Comparison of ENCODE assay signal across 8 cellular contexts in genomic region chr15:48641416-48641815, GRCh38. TPM values are rescaled to one million over a fixed set of nuclear protein-coding genes. Genes with fewer than 3 reads are reported as not detected.
DNase-seq lines count a peak whose midpoint lies in the region; ATAC-seq and TF ChIP-seq lines count a peak whose summit lies in the region.

No MANE protein-coding gene starts in this region.

- no peaks in the 10 kb centered on the region for H3K9me3 Mint-ChIP-seq in stimulated activated naive CD8-positive, alpha-beta T cell treated with anti-CD3 and anti-CD28 coated beads, Interleukin-15, amount 100 ng/mL, for 72 hours
- H3K9me3 Mint-ChIP-seq in activated CD4-positive, alpha-beta T cell treated with anti-CD3 and anti-CD28 coated beads, Interleukin-2, amount 10 ng/mL, durations not matched to agents 7 days and 5 days: no peaks in the 10 kb centered on the region

- TF ChIP-seq CTCF in WI38 (IDR thresholded peaks at IDR 0.05; ENCODE audit: low read depth, low read length) (0 out of 2 replicates have a peak, but pooled peaks have one; percentile 5), liver (IDR thresholded peaks at IDR 0.05; ENCODE audit: low read depth, low read length, missing input control) (no peak)

- peaks cover 49% of the 10 kb centered on the region for H3K27me3 Mint-ChIP-seq in stimulated activated naive CD8-positive, alpha-beta T cell treated with anti-CD3 and anti-CD28 coated beads, Interleukin-15, amount 100 ng/mL, for 72 hours
- peaks cover 38% of the 10 kb centered on the region for H3K27me3 Mint-ChIP-seq in activated CD4-positive, alpha-beta T cell treated with anti-CD3 and anti-CD28 coated beads, Interleukin-2, amount 10 ng/mL, durations not matched to agents 7 days and 5 days

- no peak overlapping the region for H3K4me3 Mint-ChIP-seq in stimulated activated naive CD8-positive, alpha-beta T cell treated with anti-CD3 and anti-CD28 coated beads, Interleukin-15, amount 100 ng/mL, for 72 hours
- no peak overlapping the region for H3K4me3 Mint-ChIP-seq in activated CD4-positive, alpha-beta T cell treated with anti-CD3 and anti-CD28 coated beads, Interleukin-2, amount 10 ng/mL, durations not matched to agents 7 days and 5 days

- no peak overlapping the region for H3K27ac Mint-ChIP-seq in stimulated activated naive CD8-positive, alpha-beta T cell treated with anti-CD3 and anti-CD28 coated beads, Interleukin-15, amount 100 ng/mL, for 72 hours
- H3K27ac Mint-ChIP-seq in activated CD4-positive, alpha-beta T cell treated with anti-CD3 and anti-CD28 coated beads, Interleukin-2, amount 10 ng/mL, durations not matched to agents 7 days and 5 days: no peak overlapping the region

- H3K27me3 ChIP-seq in liver (ENCODE audit: control insufficient read depth in 4 of 4, insufficient read depth in 4 of 4, low read length in 3 of 4): peaks cover 0 to 10% (median 4%) of the 10 kb centered on the region in 4 donors

- peaks cover 5 to 21% (median 17%) of the 10 kb centered on the region in 4 donors for H3K4me1 ChIP-seq in liver (ENCODE audit: control insufficient read depth in 4 of 4, insufficient read depth in 4 of 4, low read length in 3 of 4)

- DNase-seq in D341Med (ENCODE audit: low spot score) (peak; percentile 49), GOT3 (lab: John Stamatoyannopoulos, UW) (no peak)
- no peak for DNase-seq in stimulated activated naive CD8-positive, alpha-beta T cell treated with anti-CD3 and anti-CD28 coated beads, Interleukin-15, amount 100 ng/mL, for 72 hours
- DNase-seq in activated CD4-positive, alpha-beta T cell treated with anti-CD3 and anti-CD28 coated beads, Interleukin-2, amount 10 ng/mL, durations not matched to agents 7 days and 5 days: no peak

- CTCF ChIA-PET in activated CD4-positive, alpha-beta T cell treated with anti-CD3 and anti-CD28 coated beads, Interleukin-2, amount 10 ng/mL, durations not matched to agents 7 days and 5 days (lab: Charles Lee): no interaction called here

- peaks cover 10% of the 10 kb centered on the region for H3K4me1 Mint-ChIP-seq in stimulated activated naive CD8-positive, alpha-beta T cell treated with anti-CD3 and anti-CD28 coated beads, Interleukin-15, amount 100 ng/mL, for 72 hours
- peaks cover 10% of the 10 kb centered on the region for H3K4me1 Mint-ChIP-seq in activated CD4-positive, alpha-beta T cell treated with anti-CD3 and anti-CD28 coated beads, Interleukin-2, amount 10 ng/mL, durations not matched to agents 7 days and 5 days

- no peak overlapping the region for H3K9ac ChIP-seq in liver (ENCODE audit: low read depth in 1 of 2, low read length in 2 of 2)

- no peaks in the 10 kb centered on the region for H3K9me3 ChIP-seq in liver (ENCODE audit: control insufficient read depth in 4 of 4, low read length in 3 of 4)

- peak; percentile 47 to 54 for TF ChIP-seq RAD21 in liver (IDR thresholded peaks at IDR 0.05)

- POLR2A ChIA-PET in activated CD4-positive, alpha-beta T cell treated with anti-CD3 and anti-CD28 coated beads, Interleukin-2, amount 10 ng/mL, durations not matched to agents 7 days and 5 days (lab: Charles Lee): no interaction called here

- no peak overlapping the region for H3K27ac ChIP-seq in liver (ENCODE audit: low read depth in 1 of 2, low read length in 2 of 2)

- no peaks in the 10 kb centered on the region for H3K36me3 Mint-ChIP-seq in activated CD4-positive, alpha-beta T cell treated with anti-CD3 and anti-CD28 coated beads, Interleukin-2, amount 10 ng/mL, durations not matched to agents 7 days and 5 days (ENCODE audit: low read depth)

- WGBS in liver: 63% methylated on average over 3 of the region's 3 CpGs

- peak overlapping the region; percentile 98 for H3K4me3 ChIP-seq in WI38 (ENCODE audit: low read depth, low read length)
- H3K4me3 ChIP-seq in liver (ENCODE audit: low read depth in 1 of 3, low read length in 3 of 3): no peak overlapping the region

- peak; percentile 36 for ATAC-seq in HG03378 (IDR thresholded peaks at IDR 0.05; ENCODE audit: unreplicated experiment)
- ATAC-seq in HG03045 (IDR thresholded peaks at IDR 0.05; ENCODE audit: unreplicated experiment): no peak
- no peak for ATAC-seq in stimulated activated naive CD8-positive, alpha-beta T cell treated with anti-CD3 and anti-CD28 coated beads, Interleukin-15, amount 100 ng/mL, for 72 hours

- no peaks in the 10 kb centered on the region for H3K36me3 ChIP-seq in liver (ENCODE audit: control insufficient read depth in 4 of 4, insufficient read depth in 3 of 4, low read depth in 1 of 4, low read length in 3 of 4)

TF ChIP-seq in liver, 16 proteins besides CTCF, POLR2A, EP300 and RAD21:
- TF ChIP-seq FOXA2 (IDR thresholded peaks at IDR 0.05): no peak
- TF ChIP-seq MAX (IDR thresholded peaks at IDR 0.05): no peak
- TF ChIP-seq FOXA1 (IDR thresholded peaks at IDR 0.05): no peak
- TF ChIP-seq GABPA (IDR thresholded peaks at IDR 0.05 in 1 of 2, conservative IDR thresholded peaks at IDR 0.05 in 1 of 2): no peak
- no peak for TF ChIP-seq SP1 (IDR thresholded peaks at IDR 0.05)
- no peak for TF ChIP-seq HNF4G (IDR thresholded peaks at IDR 0.05)
- no peak for TF ChIP-seq YY1 (IDR thresholded peaks at IDR 0.05)
- no peak for TF ChIP-seq REST (IDR thresholded peaks at IDR 0.05)
- TF ChIP-seq NR2F2 (IDR thresholded peaks at IDR 0.05): no peak
- TF ChIP-seq JUND (IDR thresholded peaks at IDR 0.05): no peak
- no peak for TF ChIP-seq HNF4A (conservative IDR thresholded peaks at IDR 0.05)
- no peak for TF ChIP-seq ZBTB33 (IDR thresholded peaks at IDR 0.05)
- no peak for TF ChIP-seq TAF1 (conservative IDR thresholded peaks at IDR 0.05)
TF ChIP-seq in liver: peak in this region for 0.

RNA-seq across cellular contexts. Expression of gene FBN1, which starts 4.1 kb away (rescaled TPM):
- 10 to 100 TPM; 19.9 to 20.1 TPM for total RNA-seq in liver
- polyA plus RNA-seq in liver: 1 to 10 TPM; 1.3 to 4.9 TPM
- total RNA-seq in activated CD4-positive, alpha-beta T cell treated with anti-CD3 and anti-CD28 coated beads, Interleukin-2, amount 10 ng/mL, durations not matched to agents 7 days and 5 days: 1 to 10 TPM; 1.1 to 1.6 TPM

Comparison
In these comparisons a context has a peak if more than half of its experiments do, and no peak if none do; other contexts are left out.
1. RNA of gene FBN1, which starts 4.1 kb away (total RNA-seq): 19.9 to 20.1 TPM in liver; 1.1 to 1.6 TPM in activated CD4-positive, alpha-beta T cell treated with anti-CD3 and anti-CD28 coated beads, Interleukin-2, amount 10 ng/mL, durations not matched to agents 7 days and 5 days; every median in the first group is over 4 times any median in the second.